19 cellular contexts compared by ENCODE assay signal in the genomic region with DNA sequence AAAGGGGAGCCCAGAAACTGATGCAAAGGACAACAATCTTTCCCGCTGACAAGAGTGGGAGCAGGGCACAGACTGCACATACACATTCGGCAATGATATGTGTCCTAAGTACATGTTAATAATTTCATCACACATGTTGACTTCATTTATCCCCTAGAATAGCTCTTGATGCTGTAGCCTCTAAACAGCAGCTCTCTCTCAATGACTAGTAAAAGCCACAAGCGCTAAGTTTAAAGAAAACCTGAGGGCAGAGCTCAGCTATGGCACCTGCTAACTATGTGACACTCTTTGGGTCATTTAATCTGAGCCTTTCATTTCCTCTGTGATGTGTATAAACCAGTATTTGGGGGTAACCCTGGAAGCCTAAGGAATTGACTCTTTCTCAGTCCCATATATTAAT.
DNase-seq lines count a peak whose midpoint lies in the region; ATAC-seq, FAIRE-seq and TF ChIP-seq lines count a peak whose summit lies in the region.
"Had no signal": no experiment of that assay in that cellular context is flagged by ENCODE, and none has a peak within 500 bp of the region (broad histone marks: within the 10 kb centered on the region; RNA-seq: fewer than 3 reads in every experiment).

No MANE protein-coding gene starts in this region.

- no peak overlapping the region for H3K56ac ChIP-seq in mesendoderm (ENCODE audit: low read length)

- H3K9me3 Mint-ChIP-seq in activated naive CD8-positive, alpha-beta T cell treated with anti-CD3 and anti-CD28 coated beads, Interleukin-2, amount 50 U/mL, for 24 hours, result no peaks in the 10 kb centered on the region
- H3K9me3 Mint-ChIP-seq: CD14-positive monocyte had no signal

- no peak for TF ChIP-seq POLR2A in A549 (IDR thresholded peaks at IDR 0.05; ENCODE audit: low read length)

- POLR2A ChIA-PET in A549 (lab: Yijun Ruan, JAX), result no interaction called here
- POLR2A ChIA-PET in PC-9 (lab: Charles Lee; ENCODE audit: unreplicated experiment), result interaction anchor here (0.6 kb wide), 1 partner anchor 263 kb away, joined by 4 read pairs; no protein-coding TSS in a partner anchor

- H2BK120ac ChIP-seq in mesendoderm (ENCODE audit: low read depth, low read length), result no peak overlapping the region

- no peak overlapping the region for H3K18ac ChIP-seq in mesendoderm (ENCODE audit: low read length)

- peak overlapping the region; percentile 63; the same call in 1 of the 2 replicates for H2AFZ ChIP-seq in PC-9
- H2AFZ ChIP-seq in osteoblast (ENCODE audit: low read length), result no peak overlapping the region

- H3K79me2 ChIP-seq in PC-9 (ENCODE audit: low read depth) (no peaks in the 10 kb centered on the region), osteoblast (ENCODE audit: insufficient read depth, low read length) (no peaks in the 10 kb centered on the region), mesendoderm (ENCODE audit: control insufficient read depth, insufficient read depth, low read length) (no peaks in the 10 kb centered on the region)

- no peaks in the 10 kb centered on the region for H3K36me3 Mint-ChIP-seq in activated naive CD8-positive, alpha-beta T cell treated with anti-CD3 and anti-CD28 coated beads, Interleukin-2, amount 50 U/mL, for 24 hours (ENCODE audit: low read depth)
- H3K36me3 Mint-ChIP-seq: CD14-positive monocyte had no signal

- H2AK5ac ChIP-seq in mesendoderm (ENCODE audit: low read length), result no peak overlapping the region

- peaks cover 36% of the 10 kb centered on the region for H3K4me1 ChIP-seq in A549
- peaks cover 12% of the 10 kb centered on the region for H3K4me1 ChIP-seq in PC-9 (replicated peaks; ENCODE audit: insufficient read depth)
- H3K4me1 ChIP-seq in osteoblast (ENCODE audit: insufficient read depth, low read length), result peaks cover 47% of the 10 kb centered on the region
- H3K4me1 ChIP-seq in mesendoderm (ENCODE audit: control insufficient read depth, low read depth, low read length), result no peaks in the 10 kb centered on the region
- H3K4me1 ChIP-seq: Caco-2, Peyer's patch had no signal

- no peaks in the 10 kb centered on the region for H3K9me2 ChIP-seq in PC-9 (ENCODE audit: insufficient read depth)

- no peaks in the 10 kb centered on the region for H3K36me3 ChIP-seq in PC-9 (ENCODE audit: low read depth)
- no peaks in the 10 kb centered on the region for H3K36me3 ChIP-seq in osteoblast (ENCODE audit: insufficient read depth, low read length)
- no peaks in the 10 kb centered on the region for H3K36me3 ChIP-seq in mesendoderm (ENCODE audit: control insufficient read depth, insufficient read depth, low read length)
- H3K36me3 ChIP-seq: Peyer's patch had no signal

- H3K9me3 ChIP-seq in A549, result no peaks in the 10 kb centered on the region
- no peaks in the 10 kb centered on the region for H3K9me3 ChIP-seq in PC-9 (ENCODE audit: insufficient read depth, low read depth)
- no peaks in the 10 kb centered on the region for H3K9me3 ChIP-seq in osteoblast (ENCODE audit: low read depth, low read length)
- H3K9me3 ChIP-seq: Caco-2, Peyer's patch had no signal

- H3K27me3 ChIP-seq in PC-9 (ENCODE audit: insufficient read depth, low read depth), result no peaks in the 10 kb centered on the region
- no peaks in the 10 kb centered on the region for H3K27me3 ChIP-seq in osteoblast (ENCODE audit: insufficient read depth, low read length)
- no peaks in the 10 kb centered on the region for H3K27me3 ChIP-seq in mesendoderm (ENCODE audit: insufficient read depth, low read length, poor library complexity)
- H3K27me3 ChIP-seq: Peyer's patch had no signal

- no peak overlapping the region for H4K8ac ChIP-seq in mesendoderm (ENCODE audit: low read depth, low read length)

- H2BK15ac ChIP-seq in mesendoderm (replicated peaks; ENCODE audit: low read depth), result no peak overlapping the region

- DNase-seq in A549 (ENCODE audit: low read depth in 1 of 2, low spot score in 1 of 2) (no peak), PC-9 (no peak), epithelial cell of prostate (ENCODE audit: low read depth, low spot score) (no peak), osteoblast (ENCODE audit: insufficient read length, low spot score, missing footprints) (no peak), mesendoderm (no peak), GM19239 (ENCODE audit: insufficient read length, low spot score) (no peak)
- no peak for DNase-seq in activated naive CD8-positive, alpha-beta T cell treated with anti-CD3 and anti-CD28 coated beads, Interleukin-2, amount 50 U/mL, for 24 hours
- DNase-seq: Caco-2, DMS53, MM.1S, NCI-H1105, NCI-H1694 treated with DMSO at 0.1 percent for 48 hours, NCI-H446, NCI-H748 treated with DMSO at 0.1 percent for 48 hours, SHP77 had no signal

- no peak overlapping the region for H3K4ac ChIP-seq in mesendoderm (ENCODE audit: low read depth, low read length)

- FAIRE-seq in A549 (lab: Jason Lieb, UNC) (no peak), GM19239 (lab: Jason Lieb, UNC) (no peak)

- H3K23ac ChIP-seq in mesendoderm (ENCODE audit: low read length), result no peak overlapping the region

- H4K5ac ChIP-seq in mesendoderm (ENCODE audit: low read length), result no peak overlapping the region

- ATAC-seq in A549, result no peak
- no peak for ATAC-seq in activated naive CD8-positive, alpha-beta T cell treated with anti-CD3 and anti-CD28 coated beads, Interleukin-2, amount 50 U/mL, for 24 hours
- ATAC-seq in HG03469 (IDR thresholded peaks at IDR 0.05; ENCODE audit: unreplicated experiment), result no peak

- no peak overlapping the region for H3K27ac Mint-ChIP-seq in activated naive CD8-positive, alpha-beta T cell treated with anti-CD3 and anti-CD28 coated beads, Interleukin-2, amount 50 U/mL, for 24 hours
- H3K27ac Mint-ChIP-seq: CD14-positive monocyte had no signal

- peak overlapping the region; percentile 44; the same call in 2 of the 3 replicates for H3K4me2 ChIP-seq in A549
- H3K4me2 ChIP-seq in PC-9, result peak overlapping the region; percentile 21; the same call in 1 of the 2 replicates
- H3K4me2 ChIP-seq in osteoblast (ENCODE audit: insufficient read depth, low read length), result peak overlapping the region; percentile 68
- H3K4me2 ChIP-seq in mesendoderm (ENCODE audit: low read length), result no peak overlapping the region
- H3K4me2 ChIP-seq: KMS-11 had no signal

- H3K4me3 ChIP-seq in A549 (no peak overlapping the region), PC-9 (no peak overlapping the region), osteoblast (ENCODE audit: insufficient read depth, low read length) (no peak overlapping the region), mesendoderm (ENCODE audit: low read length) (no peak overlapping the region)
- H3K4me3 ChIP-seq: Peyer's patch had no signal

- WGBS in A549 (ENCODE audit: missing lambda C conversion rate), result 84% methylated on average over 3 of the region's 3 CpGs
- no CpG with 5 or more reads among the region's 3 CpGs for WGBS in mesendoderm (ENCODE audit: extremely low coverage, insufficient coverage, low lambda C conversion rate)

- no peak for TF ChIP-seq EP300 in A549 (IDR thresholded peaks at IDR 0.05)

- H2BK5ac ChIP-seq in mesendoderm (ENCODE audit: low read length), result no peak overlapping the region

- no peak overlapping the region for H3K9ac ChIP-seq in mesendoderm (ENCODE audit: low read length)
- H3K9ac ChIP-seq: KMS-11 had no signal

- TF ChIP-seq CTCF in A549 (IDR thresholded peaks at IDR 0.05) (no peak), PC-9 (conservative IDR thresholded peaks at IDR 0.05) (no peak), osteoblast (IDR thresholded peaks at IDR 0.05; ENCODE audit: extremely low read depth, low read depth, low read length) (no peak)

- H3K79me1 ChIP-seq in mesendoderm (ENCODE audit: low read length), result no peaks in the 10 kb centered on the region

- no peak for TF ChIP-seq RAD21 in A549 (conservative IDR thresholded peaks at IDR 0.05 in 1 of 2, IDR thresholded peaks at IDR 0.05 in 1 of 2)

- peak overlapping the region; percentile 59 to 69; a peak in 5 of 6 replicates for H3K27ac ChIP-seq in A549
- peak overlapping the region; percentile 49 for H3K27ac ChIP-seq in PC-9
- peak overlapping the region; percentile 94 for H3K27ac ChIP-seq in epithelial cell of prostate
- H3K27ac ChIP-seq in osteoblast (ENCODE audit: low read depth, low read length), result peak overlapping the region; percentile 59
- no peak overlapping the region for H3K27ac ChIP-seq in mesendoderm (ENCODE audit: low read depth, low read length)
- H3K27ac ChIP-seq: KMS-11, Peyer's patch had no signal

- BruUV-seq in PC-9 (replicated peaks; lab: Mats Ljungman, UMichigan), result no TSS peak

- H3K4me1 Mint-ChIP-seq in activated naive CD8-positive, alpha-beta T cell treated with anti-CD3 and anti-CD28 coated beads, Interleukin-2, amount 50 U/mL, for 24 hours, result peaks cover 2% of the 10 kb centered on the region

- H4K20me1 ChIP-seq in PC-9 (ENCODE audit: insufficient read depth), result no peaks in the 10 kb centered on the region
- no peaks in the 10 kb centered on the region for H4K20me1 ChIP-seq in osteoblast (ENCODE audit: insufficient read depth, low read length)

- H3F3A ChIP-seq in PC-9 (ENCODE audit: insufficient read depth, low read depth), result no peaks in the 10 kb centered on the region; the same call in 1 of the 2 replicates

- peaks cover 2% of the 10 kb centered on the region for H3K27me3 Mint-ChIP-seq in activated naive CD8-positive, alpha-beta T cell treated with anti-CD3 and anti-CD28 coated beads, Interleukin-2, amount 50 U/mL, for 24 hours

- no peak overlapping the region for H3K4me3 Mint-ChIP-seq in activated naive CD8-positive, alpha-beta T cell treated with anti-CD3 and anti-CD28 coated beads, Interleukin-2, amount 50 U/mL, for 24 hours
- H3K4me3 Mint-ChIP-seq: CD14-positive monocyte had no signal

- CTCF ChIA-PET in A549 (lab: Yijun Ruan, JAX), result interaction anchor here (1.7 kb wide), 1 partner anchor 12 kb away, joined by 5 read pairs; no protein-coding TSS in a partner anchor
- CTCF ChIA-PET in PC-9 (lab: Charles Lee), result no interaction called here

- intact Hi-C loops in PC-9 (cut with micrococcal nuclease; ENCODE audit: unreplicated experiment), result loop anchor here (5.0 kb wide), 1 partner anchor 78 kb away; no protein-coding TSS in a partner anchor

TF ChIP-seq in A549, 52 proteins besides CTCF, POLR2A, EP300 and RAD21:
- TF ChIP-seq KDM1A (IDR thresholded peaks at IDR 0.05; ENCODE audit: low read depth) (no peak), ZSCAN20 (CRISPR knock-in tag; IDR thresholded peaks at IDR 0.05) (no peak), HEYL (CRISPR knock-in tag; IDR thresholded peaks at IDR 0.05) (no peak), TFCP2L1 (CRISPR knock-in tag; IDR thresholded peaks at IDR 0.05) (no peak), FOXS1 (CRISPR knock-in tag; IDR thresholded peaks at IDR 0.05) (no peak), CBX8 (IDR thresholded peaks at IDR 0.05) (no peak), CBX2 (IDR thresholded peaks at IDR 0.05; ENCODE audit: borderline replicate concordance, low read depth) (no peak), JUNB (IDR thresholded peaks at IDR 0.05) (no peak), EHMT2 (IDR thresholded peaks at IDR 0.05; ENCODE audit: low read depth) (no peak), SMC3 (IDR thresholded peaks at IDR 0.05) (no peak), ZC3H11A (IDR thresholded peaks at IDR 0.05) (no peak), RNF2 (IDR thresholded peaks at IDR 0.05; ENCODE audit: borderline replicate concordance, low read depth) (no peak), KDM5A (IDR thresholded peaks at IDR 0.05) (no peak)
